ENCODE assay signal across 14 cellular contexts in genomic region chr21:44377201-44377921, GRCh38. TPM values are rescaled to one million over a fixed set of nuclear protein-coding genes. Genes with fewer than 3 reads are reported as not detected.
DNase-seq lines count a peak whose midpoint lies in the region; ATAC-seq and TF ChIP-seq lines count a peak whose summit lies in the region.
"Had no signal": no experiment of that assay in that cellular context is flagged by ENCODE, and none has a peak within 500 bp of the region (broad histone marks: within the 10 kb centered on the region; RNA-seq: fewer than 3 reads in every experiment).

No MANE protein-coding gene starts in this region.

- no peaks in the 10 kb centered on the region for H3K27me3 Mint-ChIP-seq in activated CD4-positive, alpha-beta T cell treated with anti-CD3 and anti-CD28 coated beads, Interleukin-2, amount 10 ng/mL, durations not matched to agents 7 days and 5 days

- POLR2A ChIA-PET in PC-3 (lab: Charles Lee; ENCODE audit: unreplicated experiment): no interaction called here
- POLR2A ChIA-PET in activated CD4-positive, alpha-beta T cell treated with anti-CD3 and anti-CD28 coated beads, Interleukin-2, amount 10 ng/mL, durations not matched to agents 7 days and 5 days (lab: Charles Lee): no interaction called here

- intact Hi-C loops in PC-3 (cut with micrococcal nuclease) (no loop called here), left lung (cut with DNase I) (no loop called here)

- H3K4me1 ChIP-seq in PC-3 (ENCODE audit: insufficient read depth, low read length) (no peaks in the 10 kb centered on the region), left lung (peaks cover 0 to 33% of the 10 kb centered on the region in 2 donors)
- H3K4me1 ChIP-seq: psoas muscle had no signal

- ATAC-seq in PC-3 (no peak), left lung (peak; percentile 56), HG03354 (IDR thresholded peaks at IDR 0.05; ENCODE audit: poor library complexity, severe bottlenecking, unreplicated experiment) (no peak), HG02759 (IDR thresholded peaks at IDR 0.05; ENCODE audit: unreplicated experiment) (no peak)
- ATAC-seq: psoas muscle; stimulated activated naive CD8-positive, alpha-beta T cell treated with anti-CD3 and anti-CD28 coated beads, Interleukin-15, amount 100 ng/mL, for 72 hours had no signal

- BruUV-seq in PC-3 (replicated peaks; lab: Mats Ljungman, UMichigan): no TSS peak

- no peaks in the 10 kb centered on the region for H3K36me3 ChIP-seq in PC-3 (ENCODE audit: low read depth, low read length)
- H3K36me3 ChIP-seq in left lung: peaks cover 0 to 45% of the 10 kb centered on the region in 2 donors

- H3K9me2 ChIP-seq in PC-3 (replicated peaks; ENCODE audit: low read length): no peaks in the 10 kb centered on the region

- in situ Hi-C loops in GM13976 (cut with MboI; ENCODE audit: low sequenced_read_pairs, unreplicated experiment): no loop called here

- H4K20me1 ChIP-seq in PC-3 (ENCODE audit: low read length): no peaks in the 10 kb centered on the region

- H3K4me1 Mint-ChIP-seq in activated CD4-positive, alpha-beta T cell treated with anti-CD3 and anti-CD28 coated beads, Interleukin-2, amount 10 ng/mL, durations not matched to agents 7 days and 5 days: peaks cover 29% of the 10 kb centered on the region

- H2AFZ ChIP-seq in PC-3 (ENCODE audit: low read length): no peak overlapping the region

- no peak overlapping the region for H3K9ac ChIP-seq in PC-3 (ENCODE audit: low read length)

- no peaks in the 10 kb centered on the region for H3K79me2 ChIP-seq in PC-3 (ENCODE audit: low read length)

- no peak overlapping the region for H3K27ac Mint-ChIP-seq in activated CD4-positive, alpha-beta T cell treated with anti-CD3 and anti-CD28 coated beads, Interleukin-2, amount 10 ng/mL, durations not matched to agents 7 days and 5 days
- H3K27ac Mint-ChIP-seq: memory B cell had no signal

- no peak overlapping the region for H3K4me3 ChIP-seq in PC-3 (ENCODE audit: low read length)
- no peak overlapping the region for H3K4me3 ChIP-seq in left lung
- H3K4me3 ChIP-seq: dorsolateral prefrontal cortex, psoas muscle had no signal

- no peak for TF ChIP-seq CTCF in GM13976 (IDR thresholded peaks at IDR 0.05; ENCODE audit: borderline replicate concordance, control extremely low read depth, extremely low read depth, insufficient read depth, missing control alignments)
- TF ChIP-seq CTCF in PC-3 (conservative IDR thresholded peaks at IDR 0.05; ENCODE audit: low read depth, low read length): peak; percentile 49
- TF ChIP-seq CTCF in left lung (IDR thresholded peaks at IDR 0.05): no peak

- DNase-seq in COLO668 (lab: John Stamatoyannopoulos, UW; ENCODE audit: unreplicated experiment) (peak; percentile 19), GM13976 (ENCODE audit: low spot score) (peak; percentile 35), PC-3 (no peak), left lung (peak in 1 of 2 donors; percentile 55), SKM-1 (lab: John Stamatoyannopoulos, UW; ENCODE audit: unreplicated experiment) (no peak)
- no peak for DNase-seq in activated CD4-positive, alpha-beta T cell treated with anti-CD3 and anti-CD28 coated beads, Interleukin-2, amount 10 ng/mL, durations not matched to agents 7 days and 5 days
- DNase-seq: NCI-H1048; stimulated activated CD4-positive, alpha-beta T cell treated with anti-CD3 and anti-CD28 coated beads, Interleukin-4, amount 100 ng/mL, for 24 hours; stimulated activated naive CD8-positive, alpha-beta T cell treated with anti-CD3 and anti-CD28 coated beads, Interleukin-15, amount 100 ng/mL, for 72 hours had no signal

- no peaks in the 10 kb centered on the region for H3F3A ChIP-seq in PC-3 (ENCODE audit: low read length, unreplicated experiment)

- no peaks in the 10 kb centered on the region for H3K9me3 ChIP-seq in PC-3 (ENCODE audit: low read length)
- no peaks in the 10 kb centered on the region for H3K9me3 ChIP-seq in left lung
- H3K9me3 ChIP-seq: psoas muscle had no signal

- peaks cover 4% of the 10 kb centered on the region; the same call in 1 of the 2 replicates for H3K27me3 ChIP-seq in PC-3 (ENCODE audit: low read length)
- H3K27me3 ChIP-seq in left lung: peaks cover 0 to 59% of the 10 kb centered on the region in 2 donors
- H3K27me3 ChIP-seq: dorsolateral prefrontal cortex had no signal

- H3K9me3 Mint-ChIP-seq in activated CD4-positive, alpha-beta T cell treated with anti-CD3 and anti-CD28 coated beads, Interleukin-2, amount 10 ng/mL, durations not matched to agents 7 days and 5 days: peaks cover 5% of the 10 kb centered on the region

- H3K4me3 Mint-ChIP-seq in activated CD4-positive, alpha-beta T cell treated with anti-CD3 and anti-CD28 coated beads, Interleukin-2, amount 10 ng/mL, durations not matched to agents 7 days and 5 days: no peak overlapping the region
- H3K4me3 Mint-ChIP-seq: memory B cell; stimulated activated naive CD8-positive, alpha-beta T cell treated with anti-CD3 and anti-CD28 coated beads, Interleukin-15, amount 100 ng/mL, for 72 hours had no signal

- H3K4me2 ChIP-seq in PC-3 (ENCODE audit: low read length): no peak overlapping the region

- peaks cover 44% of the 10 kb centered on the region for H3K36me3 Mint-ChIP-seq in activated CD4-positive, alpha-beta T cell treated with anti-CD3 and anti-CD28 coated beads, Interleukin-2, amount 10 ng/mL, durations not matched to agents 7 days and 5 days (ENCODE audit: low read depth)

- H3K27ac ChIP-seq in PC-3 (ENCODE audit: low read length) (no peak overlapping the region), left lung (no peak overlapping the region)
- H3K27ac ChIP-seq: dorsolateral prefrontal cortex, psoas muscle had no signal

- CTCF ChIA-PET in PC-3 (lab: Charles Lee): interaction anchor here (1.0 kb wide), 1 partner anchor 8 kb away, joined by 3 read pairs; no protein-coding TSS in a partner anchor
- CTCF ChIA-PET in activated CD4-positive, alpha-beta T cell treated with anti-CD3 and anti-CD28 coated beads, Interleukin-2, amount 10 ng/mL, durations not matched to agents 7 days and 5 days (lab: Charles Lee): no interaction called here

RNA-seq across cellular contexts. Expression of gene TRPM2, which starts 23.9 kb away (rescaled TPM):
- total RNA-seq in PC-3 (2014; rRNA removed) (48.3 and 50.0 TPM in 2 replicates), left lung (10 to 100 TPM; 11.0 to 25.6 TPM)
- total RNA-seq in activated CD4-positive, alpha-beta T cell treated with anti-CD3 and anti-CD28 coated beads, Interleukin-2, amount 10 ng/mL, durations not matched to agents 7 days and 5 days: 10 to 100 TPM; 13.9 to 15.2 TPM

RNA-seq across cellular contexts. Expression of gene CFAP410, which starts 38.2 kb away (rescaled TPM):
- total RNA-seq in PC-3 (2014; rRNA removed) (16.1 and 18.4 TPM in 2 replicates), left lung (10 to 100 TPM; 20.8 to 21.4 TPM)
- total RNA-seq in activated CD4-positive, alpha-beta T cell treated with anti-CD3 and anti-CD28 coated beads, Interleukin-2, amount 10 ng/mL, durations not matched to agents 7 days and 5 days: 10 to 100 TPM; 11.6 to 16.0 TPM

Comparison
In these comparisons a context has a peak if more than half of its experiments do, and no peak if none do; other contexts are left out.
1. DNase-seq: peak in COLO668 (single experiment) and GM13976 (single experiment); none in PC-3 (single experiment), activated CD4-positive, alpha-beta T cell treated with anti-CD3 and anti-CD28 coated beads, Interleukin-2, amount 10 ng/mL, durations not matched to agents 7 days and 5 days (single experiment) and SKM-1 (single experiment).